In genomic region chr22:36298118-36298517, GRCh38 we compare ENCODE assay signal across 28 cellular contexts. TPM values are rescaled to one million over a fixed set of nuclear protein-coding genes. Genes with fewer than 3 reads are reported as not detected.
DNase-seq lines count a peak whose midpoint lies in the region; ATAC-seq and TF ChIP-seq lines count a peak whose summit lies in the region.
"Had no signal": no experiment of that assay in that cellular context is flagged by ENCODE, and none has a peak within 500 bp of the region (broad histone marks: within the 10 kb centered on the region; RNA-seq: fewer than 3 reads in every experiment).

No MANE protein-coding gene starts in this region.

- H3K36me3 Mint-ChIP-seq in activated naive CD4-positive, alpha-beta T cell treated with anti-CD3 and anti-CD28 coated beads, Interleukin-2, amount 50 U/mL, for 24 hours: peaks cover 22% of the 10 kb centered on the region
- H3K36me3 Mint-ChIP-seq in activated naive CD4-positive, alpha-beta T cell treated with anti-CD3 and anti-CD28 coated beads for 36 hours (ENCODE audit: low read depth): peaks cover 65% of the 10 kb centered on the region
- H3K36me3 Mint-ChIP-seq in CD8-positive, alpha-beta memory T cell: peaks cover 13 to 99% (median 24%) of the 10 kb centered on the region in 3 donors

- H3K9me3 Mint-ChIP-seq in activated naive CD4-positive, alpha-beta T cell treated with anti-CD3 and anti-CD28 coated beads, Interleukin-2, amount 50 U/mL, for 24 hours: no peaks in the 10 kb centered on the region
- no peaks in the 10 kb centered on the region for H3K9me3 Mint-ChIP-seq in activated naive CD4-positive, alpha-beta T cell treated with anti-CD3 and anti-CD28 coated beads for 36 hours
- no peaks in the 10 kb centered on the region for H3K9me3 Mint-ChIP-seq in CD8-positive, alpha-beta memory T cell
- H3K9me3 Mint-ChIP-seq: effector memory CD8-positive, alpha-beta T cell had no signal

- CTCF ChIA-PET in activated naive CD4-positive, alpha-beta T cell treated with anti-CD3 and anti-CD28 coated beads for 36 hours (lab: Charles Lee): interaction anchor here (1.2 to 8.7 kb wide), 4 partner anchors 9 to 172 kb away, joined by 3 to 119 read pairs (median 10); no protein-coding TSS in a partner anchor
- CTCF ChIA-PET in CD8-positive, alpha-beta memory T cell (lab: Charles Lee): interaction anchor here (0.9 to 6.3 kb wide), 11 partner anchors 15 to 189 kb away, joined by 3 to 116 read pairs (median 4); partner anchors contain the start of gene APOL2

- TF ChIP-seq CTCF in esophagus muscularis mucosa (IDR thresholded peaks at IDR 0.05) (no peak), spleen (IDR thresholded peaks at IDR 0.05 in 8 of 11, conservative IDR thresholded peaks at IDR 0.05 in 3 of 11) (no peak)

- H3K27me3 ChIP-seq in CD8-positive, alpha-beta memory T cell (ENCODE audit: insufficient read depth, low read length, poor library complexity, severe bottlenecking): no peaks in the 10 kb centered on the region
- no peaks in the 10 kb centered on the region for H3K27me3 ChIP-seq in esophagus muscularis mucosa
- H3K27me3 ChIP-seq in spleen (replicated peaks in 1 of 7): no peaks in the 10 kb centered on the region
- H3K27me3 ChIP-seq: BLaER1 treated with 17β-estradiol and CSF1 and Interleukin-3, amounts not matched to agents 10 nM and 100 nM; cardiac muscle cell; foreskin keratinocyte; neutrophil; SJSA1 had no signal

- WGBS in esophagus muscularis mucosa: 78% methylated on average over 8 of the region's 8 CpGs
- WGBS in spleen, 5 donors: 88 to 97% (median 94%) methylated on average over 8 of the region's 8 CpGs

- H3K27ac Mint-ChIP-seq in activated naive CD4-positive, alpha-beta T cell treated with anti-CD3 and anti-CD28 coated beads, Interleukin-2, amount 50 U/mL, for 24 hours: peak overlapping the region; percentile 68
- H3K27ac Mint-ChIP-seq in activated naive CD4-positive, alpha-beta T cell treated with anti-CD3 and anti-CD28 coated beads for 36 hours: no peak overlapping the region
- H3K27ac Mint-ChIP-seq in CD8-positive, alpha-beta memory T cell: peak overlapping the region in 5 of 8 donors; percentile 17 to 84 (median 80)
- H3K27ac Mint-ChIP-seq: activated CD4-positive, alpha-beta T cell treated with anti-CD3 and anti-CD28 coated beads for 36 hours; activated CD8-positive, alpha-beta T cell treated with anti-CD3 and anti-CD28 coated beads, Interleukin-2, amount 10 ng/mL, durations not matched to agents 7 days and 5 days had no signal

- H3K4me3 ChIP-seq in CD8-positive, alpha-beta memory T cell (ENCODE audit: low read length): no peak overlapping the region
- no peak overlapping the region for H3K4me3 ChIP-seq in esophagus muscularis mucosa
- H3K4me3 ChIP-seq in spleen: no peak overlapping the region
- H3K4me3 ChIP-seq: BLaER1 treated with 17β-estradiol and CSF1 and Interleukin-3, amounts not matched to agents 10 nM and 100 nM; cardiac muscle cell; HAP-1; K562; prostate gland; SJSA1 had no signal

- no peak overlapping the region for H3K4me3 Mint-ChIP-seq in activated naive CD4-positive, alpha-beta T cell treated with anti-CD3 and anti-CD28 coated beads, Interleukin-2, amount 50 U/mL, for 24 hours
- H3K4me3 Mint-ChIP-seq in activated naive CD4-positive, alpha-beta T cell treated with anti-CD3 and anti-CD28 coated beads for 36 hours: no peak overlapping the region
- peak overlapping the region in 2 of 7 donors; percentile 16 to 23 for H3K4me3 Mint-ChIP-seq in CD8-positive, alpha-beta memory T cell
- H3K4me3 Mint-ChIP-seq: activated CD4-positive, alpha-beta T cell treated with anti-CD3 and anti-CD28 coated beads for 36 hours; activated CD8-positive, alpha-beta T cell treated with anti-CD3 and anti-CD28 coated beads, Interleukin-2, amount 10 ng/mL, durations not matched to agents 7 days and 5 days; effector memory CD8-positive, alpha-beta T cell had no signal

- no peak for ATAC-seq in left colon
- ATAC-seq: activated CD4-positive, alpha-beta T cell treated with anti-CD3 and anti-CD28 coated beads for 36 hours; activated CD8-positive, alpha-beta T cell treated with anti-CD3 and anti-CD28 coated beads, Interleukin-2, amount 10 ng/mL, durations not matched to agents 7 days and 5 days; effector memory CD8-positive, alpha-beta T cell; foreskin keratinocyte; K562 had no signal

- no peaks in the 10 kb centered on the region for H3K27me3 Mint-ChIP-seq in activated naive CD4-positive, alpha-beta T cell treated with anti-CD3 and anti-CD28 coated beads, Interleukin-2, amount 50 U/mL, for 24 hours
- no peaks in the 10 kb centered on the region for H3K27me3 Mint-ChIP-seq in activated naive CD4-positive, alpha-beta T cell treated with anti-CD3 and anti-CD28 coated beads for 36 hours (ENCODE audit: low read depth)
- peaks cover 0 to 3% of the 10 kb centered on the region in 2 donors for H3K27me3 Mint-ChIP-seq in CD8-positive, alpha-beta memory T cell
- H3K27me3 Mint-ChIP-seq: activated CD4-positive, alpha-beta T cell treated with anti-CD3 and anti-CD28 coated beads for 36 hours; effector memory CD8-positive, alpha-beta T cell had no signal

- DNase-seq in activated naive CD4-positive, alpha-beta T cell treated with anti-CD3 and anti-CD28 coated beads for 36 hours: no peak
- no peak for DNase-seq in CD8-positive, alpha-beta memory T cell
- no peak for DNase-seq in esophagus muscularis mucosa (ENCODE audit: extremely low spot score)
- DNase-seq in spleen: peak; percentile 30
- DNase-seq in left colon: no peak
- DNase-seq in NCI-H446 treated with DMSO at 0.1 percent for 48 hours (lab: John Stamatoyannopoulos, UW): no peak
- DNase-seq in 8988T: no peak
- DNase-seq: activated CD4-positive, alpha-beta T cell treated with anti-CD3 and anti-CD28 coated beads for 36 hours; activated CD8-positive, alpha-beta T cell treated with anti-CD3 and anti-CD28 coated beads, Interleukin-2, amount 10 ng/mL, durations not matched to agents 7 days and 5 days; anterior cingulate cortex; cortex of kidney; effector memory CD8-positive, alpha-beta T cell; foreskin keratinocyte; NCI-H1105 treated with DMSO at 0.1 percent for 48 hours; NCI-H2029; NCI-H345; NCI-H748 treated with DMSO at 0.1 percent for 48 hours; stimulated activated CD8-positive, alpha-beta memory T cell treated with anti-CD3 and anti-CD28 coated beads, Interleukin-4, amount 100 ng/mL, for 48 hours; T-helper 2 cell; trophoblast cell had no signal

- H3K4me1 ChIP-seq in CD8-positive, alpha-beta memory T cell (ENCODE audit: insufficient read depth, low read length): peaks cover 10% of the 10 kb centered on the region
- H3K4me1 ChIP-seq in esophagus muscularis mucosa (peaks cover 0 to 27% (median 25%) of the 10 kb centered on the region in 4 donors), spleen (peaks cover 7 to 51% (median 25%) of the 10 kb centered on the region in 6 donors)
- H3K4me1 ChIP-seq: foreskin keratinocyte, HAP-1 had no signal

- TF ChIP-seq POLR2A in esophagus muscularis mucosa (IDR thresholded peaks at IDR 0.05; ENCODE audit: low read depth): no peak
- TF ChIP-seq POLR2A in spleen (IDR thresholded peaks at IDR 0.05): no peak

- no peak overlapping the region for H3K27ac ChIP-seq in CD8-positive, alpha-beta memory T cell (ENCODE audit: low read depth, low read length)
- H3K27ac ChIP-seq in esophagus muscularis mucosa (replicated peaks in 1 of 4): peak overlapping the region; percentile 78 to 89 (median 84)
- H3K27ac ChIP-seq in spleen: peak overlapping the region in 4 of 8 donors; percentile 64 to 76 (median 68)
- H3K27ac ChIP-seq: cardiac muscle cell, foreskin keratinocyte, neutrophil, prostate gland, SJSA1 had no signal

- POLR2A ChIA-PET in CD8-positive, alpha-beta memory T cell (lab: Charles Lee): interaction anchor here (0.6 to 1.2 kb wide), 2 partner anchors 9 to 34 kb away, joined by 3 to 5 read pairs; no protein-coding TSS in a partner anchor

- H3K4me1 Mint-ChIP-seq in activated naive CD4-positive, alpha-beta T cell treated with anti-CD3 and anti-CD28 coated beads, Interleukin-2, amount 50 U/mL, for 24 hours: peaks cover 9% of the 10 kb centered on the region
- peaks cover 6% of the 10 kb centered on the region for H3K4me1 Mint-ChIP-seq in activated naive CD4-positive, alpha-beta T cell treated with anti-CD3 and anti-CD28 coated beads for 36 hours (ENCODE audit: low read depth)
- H3K4me1 Mint-ChIP-seq in CD8-positive, alpha-beta memory T cell: peaks cover 19 to 34% (median 25%) of the 10 kb centered on the region in 3 donors

- intact Hi-C loops in activated naive CD4-positive, alpha-beta T cell treated with anti-CD3 and anti-CD28 coated beads for 36 hours (cut with micrococcal nuclease): no loop called here
- intact Hi-C loops in esophagus muscularis mucosa (cut with DNase I): no loop called here
- intact Hi-C loops in spleen (cut with DNase I; ENCODE audit: low total_unique reads): no loop called here
- intact Hi-C loops in left colon (cut with DNase I, micrococcal nuclease): no loop called here

- peaks cover 98% of the 10 kb centered on the region for H3K36me3 ChIP-seq in CD8-positive, alpha-beta memory T cell (ENCODE audit: insufficient read depth, low read length)
- H3K36me3 ChIP-seq in esophagus muscularis mucosa (peaks cover 99 to 100% (median 100%) of the 10 kb centered on the region in 4 donors), spleen (peaks cover 41 to 100% (median 100%) of the 10 kb centered on the region in 6 donors)

- no peaks in the 10 kb centered on the region for H3K9me3 ChIP-seq in CD8-positive, alpha-beta memory T cell (ENCODE audit: low read length)
- H3K9me3 ChIP-seq in esophagus muscularis mucosa (no peaks in the 10 kb centered on the region), spleen (no peaks in the 10 kb centered on the region)
- H3K9me3 ChIP-seq: HAP-1, prostate gland, SJSA1 had no signal

- no peak for TF ChIP-seq EP300 in esophagus muscularis mucosa (IDR thresholded peaks at IDR 0.05)

RNA-seq across cellular contexts. Expression of gene APOL1, which starts 45.2 kb away (rescaled TPM):
- total RNA-seq in activated naive CD4-positive, alpha-beta T cell treated with anti-CD3 and anti-CD28 coated beads for 36 hours: 10 to 100 TPM; 17.4 to 22.0 TPM
- total RNA-seq in CD8-positive, alpha-beta memory T cell: 10 to 100 TPM; 32.8 to 34.3 TPM
- 25.6 TPM for polyA plus RNA-seq in CD8-positive, alpha-beta memory T cell
- total RNA-seq in esophagus muscularis mucosa (10 to 100 TPM; 19.0 to 48.8 (median 28.0) TPM), spleen (100 to 1,000 TPM in 1 of 7 donors, 10 to 100 TPM in 6; 33.3 to 108 (median 73.9) TPM), left colon (10 to 100 TPM; 23.3 to 38.2 TPM)
- 10 to 100 TPM in 2 of 3 donors, 1 to 10 TPM in 1; 10.0 to 24.2 (median 11.4) TPM for polyA plus RNA-seq in spleen
- total RNA-seq: cardiac muscle cell had no signal

RNA-seq across cellular contexts. Expression of gene APOL2, which starts 58.8 kb away (rescaled TPM):
- total RNA-seq in activated naive CD4-positive, alpha-beta T cell treated with anti-CD3 and anti-CD28 coated beads for 36 hours: 10 to 100 TPM; 53.8 to 55.0 TPM
- 10 to 100 TPM; 59.0 to 62.8 TPM for total RNA-seq in CD8-positive, alpha-beta memory T cell
- polyA plus RNA-seq in CD8-positive, alpha-beta memory T cell: 27.1 TPM
- total RNA-seq in esophagus muscularis mucosa: 10 to 100 TPM; 22.0 to 41.9 (median 34.4) TPM
- 10 to 100 TPM; 53.2 to 77.2 (median 59.3) TPM for total RNA-seq in spleen
- polyA plus RNA-seq in spleen: 10 to 100 TPM; 16.0 to 35.0 (median 20.2) TPM
- total RNA-seq in left colon: 10 to 100 TPM; 29.8 to 49.0 TPM
